Comparison of ENCODE assay signal across 10 cellular contexts in the genomic region with DNA sequence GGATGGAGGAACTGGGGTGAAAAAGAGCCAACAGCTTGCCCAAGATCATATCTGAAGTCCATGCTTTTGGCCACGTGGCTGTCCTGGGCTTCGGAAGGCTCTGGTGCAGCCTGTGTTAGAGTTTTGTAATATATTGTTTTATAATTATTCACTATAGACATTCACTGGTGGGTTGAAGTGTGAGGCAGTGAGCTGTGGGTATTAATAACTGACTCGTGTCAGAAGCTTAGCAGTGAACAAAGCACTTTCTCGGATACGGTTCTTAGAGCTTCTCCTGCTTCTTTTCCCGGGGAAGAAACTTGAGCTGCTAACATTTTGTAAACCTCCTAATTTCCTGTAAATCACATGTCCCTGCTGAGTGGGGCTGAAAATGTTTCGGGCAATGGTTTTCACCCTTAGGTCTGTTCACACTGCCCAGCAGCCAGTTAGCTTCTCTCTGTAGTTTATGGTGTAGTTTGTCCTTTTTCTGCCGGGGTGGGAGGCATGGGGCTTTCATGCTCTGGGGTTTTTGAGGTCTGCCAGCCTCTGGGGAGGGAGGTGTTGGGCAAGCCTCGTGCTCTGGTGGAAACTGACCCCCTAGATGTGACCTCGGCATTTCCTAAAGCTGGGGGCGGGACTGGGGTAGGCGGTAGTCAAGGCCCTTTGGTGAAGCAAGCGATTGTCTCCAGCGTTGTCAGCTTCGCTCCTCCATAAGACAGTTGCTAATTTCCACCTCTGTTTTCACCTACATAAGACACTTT. TPM values are rescaled to one million over a fixed set of nuclear protein-coding genes. Genes with fewer than 3 reads are reported as not detected.
DNase-seq lines count a peak whose midpoint lies in the region; ATAC-seq and TF ChIP-seq lines count a peak whose summit lies in the region.
"Had no signal": no experiment of that assay in that cellular context is flagged by ENCODE, and none has a peak within 500 bp of the region (broad histone marks: within the 10 kb centered on the region; RNA-seq: fewer than 3 reads in every experiment).

No MANE protein-coding gene starts in this region.

- no peak for ATAC-seq in HG03139 (IDR thresholded peaks at IDR 0.05; ENCODE audit: unreplicated experiment)
- ATAC-seq in HG02970 (IDR thresholded peaks at IDR 0.05; ENCODE audit: low FRiP score, unreplicated experiment), result no peak
- ATAC-seq: activated naive CD8-positive, alpha-beta T cell treated with anti-CD3 and anti-CD28 coated beads, Interleukin-2, amount 50 U/mL, for 24 hours had no signal

- TF ChIP-seq CTCF in astrocyte of the spinal cord (IDR thresholded peaks at IDR 0.05; ENCODE audit: low read depth, low read length) (no peak), stomach (IDR thresholded peaks at IDR 0.05) (no peak)

- 52 to 61% (median 58%) methylated on average over 15 of the region's 15 CpGs for whole genome bisulfite sequencing in stomach, 5 donors

- H3K4me1 ChIP-seq in HUES48 (ENCODE audit: control insufficient read depth, insufficient read depth, low read length), result peaks cover 7% of the 10 kb centered on the region
- peaks cover 0 to 42% (median 26%) of the 10 kb centered on the region in 4 donors for H3K4me1 ChIP-seq in stomach

- H3K27ac ChIP-seq in HUES48 (ENCODE audit: low read depth, low read length) (no peak overlapping the region), stomach (peak overlapping the region in 4 of 5 donors; percentile 81 to 94 (median 89))

- intact Hi-C loops in stomach (cut with DNase I; ENCODE audit: low total_unique reads), result no loop called here

- no peak overlapping the region for H3K9ac ChIP-seq in HUES48 (ENCODE audit: low read depth, low read length)

- H3K27me3 ChIP-seq in HUES48 (ENCODE audit: control insufficient read depth, insufficient read depth, low read length), result peaks cover 4% of the 10 kb centered on the region; the same call in 1 of the 2 replicates
- peaks cover 0 to 12% (median 0%) of the 10 kb centered on the region in 3 donors for H3K27me3 ChIP-seq in stomach

- DNase-seq in astrocyte of the spinal cord (ENCODE audit: low read depth, low spot score), result peak; percentile 12
- peak; percentile 75 for DNase-seq in left kidney (ENCODE audit: low read depth, low spot score)
- no peak for DNase-seq in stomach
- DNase-seq in HCEC 1CT, result no peak
- no peak for DNase-seq in mucosa of gallbladder (ENCODE audit: low spot score)
- DNase-seq: activated naive CD8-positive, alpha-beta T cell treated with anti-CD3 and anti-CD28 coated beads, Interleukin-2, amount 50 U/mL, for 24 hours had no signal

- H3K36me3 ChIP-seq in HUES48 (ENCODE audit: control insufficient read depth, insufficient read depth, low read length) (no peaks in the 10 kb centered on the region), stomach (peaks cover 0 to 2% (median 0%) of the 10 kb centered on the region in 4 donors)

- in situ Hi-C loops in astrocyte of the spinal cord (cut with HindIII; ENCODE audit: low sequenced_read_pairs), result no loop called here

- H3K9me3 ChIP-seq in HUES48 (ENCODE audit: control insufficient read depth, insufficient read depth, low read length), result no peaks in the 10 kb centered on the region
- no peaks in the 10 kb centered on the region for H3K9me3 ChIP-seq in stomach

- TF ChIP-seq EP300 in stomach (IDR thresholded peaks at IDR 0.05), result no peak

- no peak for TF ChIP-seq POLR2A in stomach (IDR thresholded peaks at IDR 0.05)

- H3K4me3 ChIP-seq in HUES48 (ENCODE audit: low read depth, low read length), result peak overlapping the region; percentile 88
- no peak overlapping the region for H3K4me3 ChIP-seq in astrocyte of the spinal cord (ENCODE audit: low read depth, low read length)
- peak overlapping the region; percentile 79 to 89 (median 82) for H3K4me3 ChIP-seq in stomach

RNA-seq across cellular contexts. Expression of gene MRAS, which starts 1.7 kb away (rescaled TPM):
- total RNA-seq in stomach (10 to 100 TPM in 4 of 5 donors, 1 to 10 TPM in 1; 5.5 to 28.0 (median 11.0) TPM), mucosa of gallbladder (31.7 TPM)
- 10 to 100 TPM in 1 of 3 donors, 1 to 10 TPM in 2; 4.4 to 10.3 (median 7.6) TPM for polyA plus RNA-seq in stomach

RNA-seq across cellular contexts. Expression of gene NME9, which starts 20.4 kb away (rescaled TPM):
- total RNA-seq in stomach (under 1 TPM in 1 of 5 donors, not detected in 4; 0.55 TPM), mucosa of gallbladder (2.6 TPM)
- under 1 TPM in 1 of 3 donors, not detected in 2; 0.13 TPM for polyA plus RNA-seq in stomach
- total RNA-seq: NCI-H460 had no signal

Comparison
In these comparisons a context has a peak if more than half of its experiments do, and no peak if none do; other contexts are left out.
1. DNase-seq: peak in astrocyte of the spinal cord (single experiment) and left kidney (single experiment); none in stomach (single experiment), HCEC 1CT (single experiment) and mucosa of gallbladder (single experiment).